Comparison of ENCODE assay signal across 8 cellular contexts in the genomic region with DNA sequence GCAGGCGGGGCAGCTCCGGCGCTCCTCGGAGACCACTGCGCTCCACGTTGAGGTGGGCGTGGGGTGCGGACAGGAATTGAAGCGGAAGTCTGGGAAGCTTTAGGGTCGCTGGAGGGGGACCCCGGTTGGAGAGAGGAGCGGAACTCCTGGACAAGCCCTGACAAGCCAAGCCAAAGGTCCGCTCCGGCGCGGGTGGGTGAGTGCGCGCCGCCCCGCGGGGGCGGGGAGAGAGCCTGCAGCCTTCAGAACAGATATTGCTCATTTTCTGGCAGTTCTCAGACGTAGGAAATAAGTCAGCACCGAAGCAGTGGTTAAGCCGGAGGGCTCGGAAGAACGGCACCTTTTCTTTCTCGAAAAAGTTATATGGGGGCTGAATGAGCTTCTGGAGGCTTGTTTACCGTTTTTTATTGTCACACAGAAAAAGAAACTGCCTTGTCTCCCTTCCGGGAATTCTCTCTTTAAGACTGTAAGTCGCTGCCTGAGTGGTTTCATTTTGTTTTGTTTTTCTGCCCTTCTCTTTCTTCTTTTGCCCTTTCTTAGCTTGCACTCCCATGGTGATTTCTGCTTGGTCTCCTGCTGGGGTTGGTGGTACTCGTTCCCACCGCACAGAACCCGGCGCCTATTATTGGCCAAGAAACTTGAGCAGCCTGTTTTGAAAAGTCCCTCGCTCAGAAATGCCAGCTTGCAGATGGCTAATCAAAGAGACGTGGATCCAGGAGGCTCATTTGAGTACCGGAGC. TPM values are rescaled to one million over a fixed set of nuclear protein-coding genes. Genes with fewer than 3 reads are reported as not detected.
DNase-seq lines count a peak whose midpoint lies in the region; ATAC-seq and TF ChIP-seq lines count a peak whose summit lies in the region.

No MANE protein-coding gene starts in this region.

- no peaks in the 10 kb centered on the region for H3K27me3 ChIP-seq in left ventricle myocardium inferior (ENCODE audit: low read depth)
- H3K27me3 ChIP-seq in aorta (ENCODE audit: control insufficient read depth in 1 of 2, insufficient read depth in 2 of 2, low read length in 1 of 2), result no peaks in the 10 kb centered on the region

- 0% methylated on average over 37 to 38 of the region's 38 CpGs for WGBS in adipose tissue, 3 donors
- WGBS in aorta, 2 donors, result 0% methylated on average over 37 to 38 of the region's 38 CpGs

- ATAC-seq in GM19043 (IDR thresholded peaks at IDR 0.05; ENCODE audit: low read depth, unreplicated experiment) (peak; percentile 26), HG03571 (IDR thresholded peaks at IDR 0.05; ENCODE audit: unreplicated experiment) (peak; percentile 22), aorta (ENCODE audit: low FRiP score) (peak; percentile 88)

- H3K4me3 ChIP-seq in left ventricle myocardium inferior, result peak overlapping the region; percentile 86
- H3K4me3 ChIP-seq in aorta (ENCODE audit: low read length in 2 of 2), result peak overlapping the region; percentile 56 to 91

- DNase-seq in AG20443 (ENCODE audit: low spot score) (peak; percentile 77), T follicular helper cell (ENCODE audit: low read depth) (peak; percentile 34), left ventricle myocardium inferior (peak; percentile 83), posterior vena cava (ENCODE audit: low spot score) (peak; percentile 93), aorta (peak; percentile 84 to 91)

- TF ChIP-seq CTCF in left ventricle myocardium inferior (IDR thresholded peaks at IDR 0.05; ENCODE audit: borderline replicate concordance), result peak; percentile 31

- no peaks in the 10 kb centered on the region for H3K9me3 ChIP-seq in left ventricle myocardium inferior (replicated peaks)
- H3K9me3 ChIP-seq in aorta (ENCODE audit: control insufficient read depth, low read length), result no peaks in the 10 kb centered on the region

- H3K36me3 ChIP-seq in left ventricle myocardium inferior (no peaks in the 10 kb centered on the region), aorta (ENCODE audit: control insufficient read depth in 1 of 2, insufficient read depth in 2 of 2, low read length in 1 of 2) (no peaks in the 10 kb centered on the region)

- H3K27ac ChIP-seq in adipose tissue (ENCODE audit: low read depth, low read length) (peak overlapping the region; percentile 88), left ventricle myocardium inferior (replicated peaks) (peak overlapping the region; percentile 97), aorta (ENCODE audit: low read depth in 1 of 2, low read length in 2 of 2) (peak overlapping the region; percentile 31 to 49)

- H3K4me1 ChIP-seq in left ventricle myocardium inferior (peaks cover 76% of the 10 kb centered on the region), aorta (ENCODE audit: control insufficient read depth in 1 of 2, insufficient read depth in 2 of 2, low read length in 2 of 2) (peaks cover 3 to 6% of the 10 kb centered on the region in 2 donors)

- intact Hi-C loops in left ventricle myocardium inferior (cut with micrococcal nuclease) (no loop called here), posterior vena cava (cut with DNase I) (no loop called here), aorta (cut with DNase I) (loop anchor here (2.0 to 5.0 kb wide), 4 partner anchors 49 to 154 kb away; no protein-coding TSS in a partner anchor)

RNA-seq across cellular contexts. Expression of gene FAS, which starts 0.7 kb away (rescaled TPM):
- polyA plus RNA-seq in adipose tissue, result 10 to 100 TPM in 2 of 3 donors, 1 to 10 TPM in 1; 2.2 to 20.1 (median 14.0) TPM
- total RNA-seq in left ventricle myocardium inferior, result 3.7 TPM
- 10 to 100 TPM; 30.7 to 40.7 TPM for total RNA-seq in posterior vena cava
- total RNA-seq in aorta, result 10 to 100 TPM; 27.4 to 28.5 TPM
- polyA plus RNA-seq in aorta, result 10 to 100 TPM in 1 of 2 donors, 1 to 10 TPM in 1; 9.5 to 28.5 TPM

RNA-seq across cellular contexts. Expression of gene ACTA2, which starts 38.8 kb away (rescaled TPM):
- polyA plus RNA-seq in adipose tissue, result 100 to 1,000 TPM in 2 of 3 donors, 10 to 100 TPM in 1; 37.2 to 242 (median 231) TPM
- 89.4 TPM for total RNA-seq in left ventricle myocardium inferior
- 1,000 to 10,000 TPM; 4,350 to 6,560 TPM for total RNA-seq in posterior vena cava
- total RNA-seq in aorta, result 1,000 to 10,000 TPM; 3,684 to 9,611 TPM
- 1,000 to 10,000 TPM; 3,163 to 4,826 TPM for polyA plus RNA-seq in aorta

Comparison
In these comparisons a context has a peak if more than half of its experiments do, and no peak if none do; other contexts are left out.
1. Peak in every context shown above with its lines: DNase-seq, ATAC-seq, H3K4me3 ChIP-seq and H3K27ac ChIP-seq.
2. DNase-seq: peak in every context shown above with its lines; median percentile 93 in posterior vena cava; 88 in aorta; 83 in left ventricle myocardium inferior; 77 in AG20443; 34 in T follicular helper cell.
3. ATAC-seq: peak in every context shown above with its lines; median percentile 88 in aorta; 26 in GM19043; 22 in HG03571.
4. H3K27ac ChIP-seq: peak in every context shown above with its lines; median percentile 97 in left ventricle myocardium inferior; 88 in adipose tissue; 40 in aorta.
5. RNA of gene ACTA2, which starts 38.8 kb away (total RNA-seq): 3,684 to 9,611 TPM in aorta and 4,350 to 6,560 TPM in posterior vena cava; 89.4 TPM in left ventricle myocardium inferior (single experiment); every median in the first group is over 10 times any median in the second.
6. intact Hi-C loops: an anchor here in aorta (2.0 to 5.0 kb wide); none called in left ventricle myocardium inferior and posterior vena cava.